In the genomic region with DNA sequence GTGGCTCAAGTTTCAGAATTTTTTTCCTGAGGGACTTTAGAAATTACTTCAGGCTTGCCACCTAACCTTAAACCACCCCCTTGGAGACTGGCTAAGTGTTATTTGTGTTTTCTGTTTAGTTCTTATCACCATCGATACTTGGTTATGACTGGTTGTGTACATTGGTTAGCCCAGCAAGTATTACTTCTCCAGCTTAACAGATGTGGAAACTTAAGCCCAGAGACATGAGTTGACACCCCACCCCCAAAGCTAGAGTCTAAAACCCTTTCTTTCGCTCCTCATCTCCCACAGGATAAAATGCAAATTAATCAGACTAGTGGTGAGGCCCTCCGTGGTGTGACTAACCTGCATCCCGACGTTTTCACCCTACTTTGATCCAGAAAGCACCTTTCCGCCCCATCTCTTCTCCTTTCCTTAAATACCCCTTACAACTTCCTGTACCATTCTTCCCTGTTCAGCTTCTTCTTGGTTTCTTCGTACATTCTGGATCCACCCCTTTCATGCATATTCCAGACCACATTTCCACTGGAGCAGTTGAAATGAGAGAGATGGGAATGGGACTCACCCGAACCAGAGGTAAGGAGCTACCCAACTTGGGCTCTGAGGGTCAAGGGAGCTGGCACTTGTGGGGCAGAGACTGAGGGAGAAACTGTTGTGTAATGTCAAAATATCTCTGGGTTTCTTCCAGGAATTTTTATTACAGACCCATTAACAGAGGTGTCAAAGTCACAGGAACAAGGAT, we compare ENCODE assay signal across 8 cellular contexts. TPM values are rescaled to one million over a fixed set of nuclear protein-coding genes. Genes with fewer than 3 reads are reported as not detected.
DNase-seq lines count a peak whose midpoint lies in the region; ATAC-seq and TF ChIP-seq lines count a peak whose summit lies in the region.

No MANE protein-coding gene starts in this region.

- TF ChIP-seq RAD21 in liver (IDR thresholded peaks at IDR 0.05), result no peak

- TSS peak; percentile 73 for BruUV-seq in A673 (replicated peaks; lab: Mats Ljungman, UMichigan)

- H3K9ac ChIP-seq in liver (ENCODE audit: low read depth in 1 of 2, low read length in 2 of 2), result peak overlapping the region; percentile 84 to 93

- DNase-seq in A673 (ENCODE audit: low spot score) (no peak), tibial nerve (ENCODE audit: low spot score in 2 of 2) (no peak), NCI-H1417 (lab: John Stamatoyannopoulos, UW) (no peak), HuH-7.5 (ENCODE audit: low spot score) (no peak)
- DNase-seq in activated naive CD8-positive, alpha-beta T cell treated with anti-CD3 and anti-CD28 coated beads, Interleukin-2, amount 10 ng/mL, durations not matched to agents 7 days and 5 days, result no peak

- H3K36me3 ChIP-seq in A673 (ENCODE audit: insufficient read depth, low read length, poor library complexity, severe bottlenecking), result no peaks in the 10 kb centered on the region
- H3K36me3 ChIP-seq in liver (ENCODE audit: control insufficient read depth in 4 of 4, insufficient read depth in 3 of 4, low read depth in 1 of 4, low read length in 3 of 4), result peaks cover 0 to 3% (median 0%) of the 10 kb centered on the region in 4 donors
- no peaks in the 10 kb centered on the region for H3K36me3 ChIP-seq in tibial nerve

- POLR2A ChIA-PET in A673 (lab: Charles Lee; ENCODE audit: low non-redundant PET), result interaction anchor here (0.6 kb wide), 1 partner anchor 189 kb away, joined by 4 read pairs; no protein-coding TSS in a partner anchor
- POLR2A ChIA-PET in activated naive CD8-positive, alpha-beta T cell treated with anti-CD3 and anti-CD28 coated beads, Interleukin-2, amount 10 ng/mL, durations not matched to agents 7 days and 5 days (lab: Charles Lee), result interaction anchor here (0.6 to 1.4 kb wide), 7 partner anchors 11 to 771 kb away, joined by 3 to 7 read pairs (median 3); no protein-coding TSS in a partner anchor

- H3K27ac ChIP-seq in A673 (ENCODE audit: low read depth, low read length, poor library complexity, severe bottlenecking) (peak overlapping the region; percentile 26), liver (ENCODE audit: low read depth in 1 of 2, low read length in 2 of 2) (peak overlapping the region; percentile 92 to 100), tibial nerve (peak overlapping the region; percentile 97 to 100 (median 100))

- peak overlapping the region; percentile 86 for H3K4me3 Mint-ChIP-seq in activated naive CD8-positive, alpha-beta T cell treated with anti-CD3 and anti-CD28 coated beads, Interleukin-2, amount 10 ng/mL, durations not matched to agents 7 days and 5 days

- peak overlapping the region; percentile 94 for H3K27ac Mint-ChIP-seq in activated naive CD8-positive, alpha-beta T cell treated with anti-CD3 and anti-CD28 coated beads, Interleukin-2, amount 10 ng/mL, durations not matched to agents 7 days and 5 days

- no peak for TF ChIP-seq EP300 in tibial nerve (IDR thresholded peaks at IDR 0.05)

- no peak for TF ChIP-seq POLR2A in tibial nerve (IDR thresholded peaks at IDR 0.05)

- ATAC-seq in GM19043 (IDR thresholded peaks at IDR 0.05; ENCODE audit: low read depth, unreplicated experiment) (peak; percentile 22), HG03460 (IDR thresholded peaks at IDR 0.05; ENCODE audit: unreplicated experiment) (peak; percentile 0)
- ATAC-seq in activated naive CD8-positive, alpha-beta T cell treated with anti-CD3 and anti-CD28 coated beads, Interleukin-2, amount 10 ng/mL, durations not matched to agents 7 days and 5 days (ENCODE audit: low read depth), result peak; percentile 2

- peaks cover 2% of the 10 kb centered on the region for H3K9me3 Mint-ChIP-seq in activated naive CD8-positive, alpha-beta T cell treated with anti-CD3 and anti-CD28 coated beads, Interleukin-2, amount 10 ng/mL, durations not matched to agents 7 days and 5 days

- no peaks in the 10 kb centered on the region for H3K27me3 Mint-ChIP-seq in activated naive CD8-positive, alpha-beta T cell treated with anti-CD3 and anti-CD28 coated beads, Interleukin-2, amount 10 ng/mL, durations not matched to agents 7 days and 5 days

- CTCF ChIA-PET in A673 (lab: Charles Lee), result no interaction called here

- H3K9me3 ChIP-seq in A673 (ENCODE audit: low read depth, low read length, poor library complexity, severe bottlenecking) (no peaks in the 10 kb centered on the region), liver (ENCODE audit: control insufficient read depth in 4 of 4, low read length in 3 of 4) (no peaks in the 10 kb centered on the region), tibial nerve (no peaks in the 10 kb centered on the region)

- H3K4me1 ChIP-seq in A673 (ENCODE audit: insufficient read depth, low read length, poor library complexity, severe bottlenecking) (peaks cover 17% of the 10 kb centered on the region), liver (ENCODE audit: control insufficient read depth in 4 of 4, insufficient read depth in 4 of 4, low read length in 3 of 4) (peaks cover 6 to 22% (median 12%) of the 10 kb centered on the region in 4 donors), tibial nerve (peaks cover 0 to 42% (median 22%) of the 10 kb centered on the region in 4 donors)

- WGBS in liver, result 62% methylated on average over 8 of the region's 8 CpGs
- 46 to 51% methylated on average over 8 of the region's 8 CpGs for WGBS in tibial nerve, 2 donors

- intact Hi-C loops in A673 (cut with micrococcal nuclease; ENCODE audit: unreplicated experiment), result no loop called here

- TF ChIP-seq CTCF in A673 (conservative IDR thresholded peaks at IDR 0.05; ENCODE audit: low read depth, low read length), result no peak
- TF ChIP-seq CTCF in liver (IDR thresholded peaks at IDR 0.05; ENCODE audit: low read depth, low read length, missing input control), result no peak
- no peak for TF ChIP-seq CTCF in tibial nerve (IDR thresholded peaks at IDR 0.05)

- H3K27me3 ChIP-seq in A673 (replicated peaks; ENCODE audit: insufficient read depth, low read depth, low read length, poor library complexity), result no peaks in the 10 kb centered on the region
- H3K27me3 ChIP-seq in liver (ENCODE audit: control insufficient read depth in 4 of 4, insufficient read depth in 4 of 4, low read length in 3 of 4), result no peaks in the 10 kb centered on the region
- no peaks in the 10 kb centered on the region for H3K27me3 ChIP-seq in tibial nerve

- H3K36me3 Mint-ChIP-seq in activated naive CD8-positive, alpha-beta T cell treated with anti-CD3 and anti-CD28 coated beads, Interleukin-2, amount 10 ng/mL, durations not matched to agents 7 days and 5 days, result peaks cover 16% of the 10 kb centered on the region

- H3K4me3 ChIP-seq in A673 (ENCODE audit: low read depth, low read length, poor library complexity, severe bottlenecking) (peak overlapping the region; percentile 95), liver (ENCODE audit: low read depth in 1 of 3, low read length in 3 of 3) (peak overlapping the region; percentile 8 to 63 (median 52)), tibial nerve (peak overlapping the region; percentile 48 to 100 (median 94))

- peaks cover 54% of the 10 kb centered on the region for H3K4me1 Mint-ChIP-seq in activated naive CD8-positive, alpha-beta T cell treated with anti-CD3 and anti-CD28 coated beads, Interleukin-2, amount 10 ng/mL, durations not matched to agents 7 days and 5 days

TF ChIP-seq in liver, 16 proteins besides CTCF, POLR2A, EP300 and RAD21:
- TF ChIP-seq FOXA1 (IDR thresholded peaks at IDR 0.05), result no peak
- peak; percentile 6 for TF ChIP-seq HNF4G (IDR thresholded peaks at IDR 0.05)
- no peak for TF ChIP-seq TAF1 (conservative IDR thresholded peaks at IDR 0.05)

RNA-seq across cellular contexts. Expression of a gene that starts 0.8 kb away (rescaled TPM):
- total RNA-seq in A673 (2021) (54.8 and 55.1 TPM in 2 replicates), liver (10 to 100 TPM; 22.0 to 46.2 TPM), tibial nerve (10 to 100 TPM; 34.2 to 69.5 (median 61.1) TPM)
- total RNA-seq in activated naive CD8-positive, alpha-beta T cell treated with anti-CD3 and anti-CD28 coated beads, Interleukin-2, amount 10 ng/mL, durations not matched to agents 7 days and 5 days, result 10 to 100 TPM; 65.2 to 69.0 TPM
- 10 to 100 TPM in 1 of 2 donors, 1 to 10 TPM in 1; 5.9 to 12.1 TPM for polyA plus RNA-seq in liver

RNA-seq across cellular contexts. Expression of a gene that starts 29.6 kb away (rescaled TPM):
- total RNA-seq in A673 (2021) (0.37 TPM in 1 of 2 replicates, not detected in the other), liver (100 to 1,000 TPM; 150 to 376 TPM), tibial nerve (not detected)
- total RNA-seq in activated naive CD8-positive, alpha-beta T cell treated with anti-CD3 and anti-CD28 coated beads, Interleukin-2, amount 10 ng/mL, durations not matched to agents 7 days and 5 days, result not detected
- polyA plus RNA-seq in liver, result 100 to 1,000 TPM; 305 to 407 TPM

Comparison
In these comparisons a context has a peak if more than half of its experiments do, and no peak if none do; other contexts are left out.
1. H3K27ac ChIP-seq: peak in every context shown above with its lines; median percentile 100 in tibial nerve; 96 in liver; 26 in A673.
2. RNA of a gene that starts 29.6 kb away (total RNA-seq): 150 to 376 TPM in liver; 0.37 TPM in A673, not detected in activated naive CD8-positive, alpha-beta T cell treated with anti-CD3 and anti-CD28 coated beads, Interleukin-2, amount 10 ng/mL, durations not matched to agents 7 days and 5 days and not detected in tibial nerve; every median in the first group is over 100 times any median in the second.
3. Peak in every context shown above with its lines, with median percentiles within 50 percentile points of each other: H3K4me3 ChIP-seq and ATAC-seq.